In the genomic region with DNA sequence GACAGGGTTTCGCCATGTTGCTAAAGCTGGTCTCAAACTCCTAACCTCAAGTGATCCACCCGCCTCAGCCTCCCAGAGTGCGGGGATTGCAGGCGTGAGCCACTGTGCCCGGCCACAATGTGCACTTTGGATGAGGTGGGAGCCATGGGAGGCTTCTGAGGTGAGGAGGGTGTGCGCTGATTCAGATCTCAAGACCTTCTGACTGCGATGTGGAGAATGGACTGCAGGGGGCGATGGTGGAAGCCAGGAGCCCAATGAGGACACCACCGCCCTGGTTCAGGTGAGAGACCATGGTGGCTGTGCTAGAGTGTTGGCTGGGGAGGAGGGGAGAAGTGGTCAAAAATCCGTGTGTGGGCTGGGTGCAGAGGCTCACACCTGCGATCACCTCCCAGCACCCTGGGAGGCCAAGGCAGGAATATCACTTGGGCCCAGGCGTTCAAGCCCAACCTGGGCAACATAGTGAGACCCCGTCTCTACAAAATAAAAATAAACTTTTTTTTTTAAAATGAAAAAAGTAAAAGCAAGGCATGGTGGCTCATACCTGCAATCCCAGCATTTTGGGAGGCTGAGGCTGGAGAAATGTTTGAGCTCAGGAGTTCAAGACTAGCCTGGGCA, we compare ENCODE assay signal across 2 cellular contexts.
A peak's percentile ranks its signal among the peaks of the same experiment; 100 is the strongest.
TF ChIP-seq lines count a peak whose summit lies in the region.

No MANE protein-coding gene starts in this region.

TF ChIP-seq in GM12878, 131 proteins besides CTCF, POLR2A, EP300 and RAD21:
- TF ChIP-seq ZBTB33 (IDR thresholded peaks at IDR 0.05) (0 out of 2 replicates have a peak, but pooled peaks have one; percentile 51), ZSCAN29 (IDR thresholded peaks at IDR 0.05) (no peak)
TF ChIP-seq in GM12878: peak in this region for 1.

TF ChIP-seq in neural cell, 6 proteins besides CTCF, POLR2A, EP300 and RAD21:
- TF ChIP-seq EZH2 (IDR thresholded peaks at IDR 0.05; ENCODE audit: borderline replicate concordance, insufficient read depth, low read length, poor library complexity, severe bottlenecking) = no peak
- no peak for TF ChIP-seq MXI1 (conservative IDR thresholded peaks at IDR 0.05; ENCODE audit: poor library complexity, severe bottlenecking)
- no peak for TF ChIP-seq TAF1 (IDR thresholded peaks at IDR 0.05; ENCODE audit: low read depth)
- no peak for TF ChIP-seq SMC3 (conservative IDR thresholded peaks at IDR 0.05; ENCODE audit: poor library complexity)
- TF ChIP-seq POLR2AphosphoS5 (IDR thresholded peaks at IDR 0.05) = no peak
- TF ChIP-seq, protein P1, sequence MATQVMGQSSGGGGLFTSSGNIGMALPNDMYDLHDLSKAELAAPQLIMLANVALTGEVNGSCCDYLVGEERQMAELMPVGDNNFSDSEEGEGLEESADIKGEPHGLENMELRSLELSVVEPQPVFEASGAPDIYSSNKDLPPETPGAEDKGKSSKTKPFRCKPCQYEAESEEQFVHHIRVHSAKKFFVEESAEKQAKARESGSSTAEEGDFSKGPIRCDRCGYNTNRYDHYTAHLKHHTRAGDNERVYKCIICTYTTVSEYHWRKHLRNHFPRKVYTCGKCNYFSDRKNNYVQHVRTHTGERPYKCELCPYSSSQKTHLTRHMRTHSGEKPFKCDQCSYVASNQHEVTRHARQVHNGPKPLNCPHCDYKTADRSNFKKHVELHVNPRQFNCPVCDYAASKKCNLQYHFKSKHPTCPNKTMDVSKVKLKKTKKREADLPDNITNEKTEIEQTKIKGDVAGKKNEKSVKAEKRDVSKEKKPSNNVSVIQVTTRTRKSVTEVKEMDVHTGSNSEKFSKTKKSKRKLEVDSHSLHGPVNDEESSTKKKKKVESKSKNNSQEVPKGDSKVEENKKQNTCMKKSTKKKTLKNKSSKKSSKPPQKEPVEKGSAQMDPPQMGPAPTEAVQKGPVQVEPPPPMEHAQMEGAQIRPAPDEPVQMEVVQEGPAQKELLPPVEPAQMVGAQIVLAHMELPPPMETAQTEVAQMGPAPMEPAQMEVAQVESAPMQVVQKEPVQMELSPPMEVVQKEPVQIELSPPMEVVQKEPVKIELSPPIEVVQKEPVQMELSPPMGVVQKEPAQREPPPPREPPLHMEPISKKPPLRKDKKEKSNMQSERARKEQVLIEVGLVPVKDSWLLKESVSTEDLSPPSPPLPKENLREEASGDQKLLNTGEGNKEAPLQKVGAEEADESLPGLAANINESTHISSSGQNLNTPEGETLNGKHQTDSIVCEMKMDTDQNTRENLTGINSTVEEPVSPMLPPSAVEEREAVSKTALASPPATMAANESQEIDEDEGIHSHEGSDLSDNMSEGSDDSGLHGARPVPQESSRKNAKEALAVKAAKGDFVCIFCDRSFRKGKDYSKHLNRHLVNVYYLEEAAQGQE (IDR thresholded peaks at IDR 0.05; ENCODE audit: borderline replicate concordance) = no peak
